Comparison of ENCODE assay signal across 8 cellular contexts in genomic region chr3:107522510-107523360, GRCh38. TPM values are rescaled to one million over a fixed set of nuclear protein-coding genes. Genes with fewer than 3 reads are reported as not detected.
DNase-seq lines count a peak whose midpoint lies in the region; ATAC-seq and FAIRE-seq lines count a peak whose summit lies in the region.

TSS of gene BBX (plus strand) at chr3:107522962. CDS start at chr3:107710461, 187,499 bp downstream.

- FAIRE-seq in RCC 7860 (lab: Jason Lieb, UNC) = peak; percentile 74

- H3K4me3 ChIP-seq in muscle layer of colon (ENCODE audit: low read depth in 1 of 2, low read length in 2 of 2) = peak within 1 kb of the TSS; percentile 82 to 93

- H3K36me3 ChIP-seq in KOPT-K1 (ENCODE audit: insufficient read depth, low read length) (no peaks in the 10 kb centered on the region), muscle layer of colon (ENCODE audit: insufficient read depth, low read length) (no peaks in the 10 kb centered on the region)

- DNase-seq in DMS79 (lab: John Stamatoyannopoulos, UW) = peak; percentile 66
- DNase-seq in RCC 7860 (ENCODE audit: low spot score) = peak; percentile 92
- peak; percentile 98 to 99 for DNase-seq in activated T-cell treated with anti-CD3 and anti-CD28 coated beads, Interleukin-2, amount 50 U/mL, for 48 hours
- DNase-seq in stimulated activated CD8-positive, alpha-beta memory T cell treated with anti-CD3 and anti-CD28 coated beads, Interleukin-7, amount 100 ng/mL, for 1 hour (ENCODE audit: low read depth in 2 of 2) = peak; percentile 83 to 93

- H3K4me1 ChIP-seq in muscle layer of colon (ENCODE audit: insufficient read depth, low read length) = peaks cover 19% of the 10 kb centered on the region

- no peaks in the 10 kb centered on the region for H3K27me3 ChIP-seq in muscle layer of colon (ENCODE audit: control insufficient read depth in 1 of 2, insufficient read depth in 2 of 2, low read length in 2 of 2)

- H3K27ac ChIP-seq in KOPT-K1 (ENCODE audit: low read depth, low read length, poor library complexity, severe bottlenecking) = peak within 1 kb of the TSS; percentile 69
- peak within 1 kb of the TSS; percentile 98 for H3K27ac ChIP-seq in muscle layer of colon (ENCODE audit: low read depth, low read length)

- H3K9ac ChIP-seq in muscle layer of colon (ENCODE audit: low read length) = peak within 1 kb of the TSS; percentile 94

- H3K9me3 ChIP-seq in KOPT-K1 (ENCODE audit: insufficient read depth, low read length, poor library complexity, severe bottlenecking) (no peaks in the 10 kb centered on the region), muscle layer of colon (ENCODE audit: low read length) (no peaks in the 10 kb centered on the region)

- ATAC-seq in GM21825 (IDR thresholded peaks at IDR 0.05; ENCODE audit: unreplicated experiment) = peak; percentile 90
- ATAC-seq in esophagus mucosa = peak; percentile 99

RNA-seq across cellular contexts. Expression of gene BBX, which starts in this region (rescaled TPM):
- 19.9 TPM for total RNA-seq in esophagus mucosa

Comparison
In these comparisons a context has a peak if more than half of its experiments do, and no peak if none do; other contexts are left out.
1. Peak in every context shown above with its lines: DNase-seq, ATAC-seq, H3K4me3 ChIP-seq and H3K27ac ChIP-seq.